31 cellular contexts compared by ENCODE assay signal in genomic region chr1:51738681-51739080, GRCh38.
"Had no signal": no experiment of that assay in that cellular context is flagged by ENCODE, and none has a peak within 500 bp of the region (broad histone marks: within the 10 kb centered on the region; RNA-seq: fewer than 3 reads in every experiment).

No MANE protein-coding gene starts in this region.

- H3K36me3 Mint-ChIP-seq: natural killer cell treated with Interleukin-12 subunit alpha and Interleukin-12 subunit beta and Interleukin-15 and Interleukin-18, amount 100 ng/mL, for 72 hours had no signal

- H3K4me3 ChIP-seq: esophagus squamous epithelium, left lung, lung, mucosa of descending colon, skin epidermis, thoracic aorta, uterus had no signal

- H3K9me3 Mint-ChIP-seq: activated B cell treated with CpG ODN at 0.5 μM for 24 hours; activated naive CD4-positive, alpha-beta T cell treated with anti-CD3 and anti-CD28 coated beads, Interleukin-2, amount 50 U/mL, for 24 hours; activated naive CD8-positive, alpha-beta T cell treated with anti-CD3 and anti-CD28 coated beads, Interleukin-2, amount 50 U/mL, for 24 hours; natural killer cell treated with Interleukin-12 subunit alpha and Interleukin-12 subunit beta and Interleukin-15 and Interleukin-18, amount 100 ng/mL, for 72 hours; stimulated activated naive CD8-positive, alpha-beta T cell treated with anti-CD3 and anti-CD28 coated beads, Interleukin-15, Interleukin-2, amounts not matched to agents 100 ng/mL and 50 ng/mL, for 24 hours; type B pancreatic cell had no signal

- H3K36me3 ChIP-seq: esophagus squamous epithelium, left lung, neutrophil, thoracic aorta, uterus had no signal

- H3K4me1 ChIP-seq: uterus had no signal

- H3K4me3 Mint-ChIP-seq: activated B cell treated with CpG ODN at 0.5 μM for 24 hours; activated naive CD4-positive, alpha-beta T cell treated with anti-CD3 and anti-CD28 coated beads, Interleukin-2, amount 50 U/mL, for 24 hours; activated naive CD8-positive, alpha-beta T cell treated with anti-CD3 and anti-CD28 coated beads, Interleukin-2, amount 50 U/mL, for 24 hours; natural killer cell treated with Interleukin-12 subunit alpha and Interleukin-12 subunit beta and Interleukin-15 and Interleukin-18, amount 100 ng/mL, for 72 hours; stimulated activated naive CD8-positive, alpha-beta T cell treated with anti-CD3 and anti-CD28 coated beads, Interleukin-15, Interleukin-2, amounts not matched to agents 100 ng/mL and 50 ng/mL, for 24 hours; T-helper 17 cell; type B pancreatic cell had no signal

- H3K9me3 ChIP-seq: esophagus squamous epithelium, left lung, mucosa of descending colon, neutrophil, thoracic aorta, uterus had no signal

- H3K27me3 Mint-ChIP-seq: activated B cell treated with CpG ODN at 0.5 μM for 24 hours; activated naive CD4-positive, alpha-beta T cell treated with anti-CD3 and anti-CD28 coated beads, Interleukin-2, amount 50 U/mL, for 24 hours; activated naive CD8-positive, alpha-beta T cell treated with anti-CD3 and anti-CD28 coated beads, Interleukin-2, amount 50 U/mL, for 24 hours; natural killer cell treated with Interleukin-12 subunit alpha and Interleukin-12 subunit beta and Interleukin-15 and Interleukin-18, amount 100 ng/mL, for 72 hours; progenitor cell of endocrine pancreas; stimulated activated naive CD8-positive, alpha-beta T cell treated with anti-CD3 and anti-CD28 coated beads, Interleukin-15, Interleukin-2, amounts not matched to agents 100 ng/mL and 50 ng/mL, for 24 hours; T-helper 17 cell; type B pancreatic cell had no signal

- H3K27ac ChIP-seq: esophagus squamous epithelium, neutrophil, skin epidermis, thoracic aorta had no signal

- H3K27me3 ChIP-seq: esophagus squamous epithelium, left lung, neutrophil, uterus had no signal

- DNase-seq: activated B cell treated with CpG ODN at 0.5 μM for 24 hours; activated CD4-positive, alpha-beta T cell treated with anti-CD3 and anti-CD28 coated beads, Interleukin-2, amount 50 U/mL, for 48 hours; activated CD8-positive, alpha-beta memory T cell treated with anti-CD3 and anti-CD28 coated beads for 24 hours; activated gamma-delta T cell; activated naive CD8-positive, alpha-beta T cell treated with anti-CD3 and anti-CD28 coated beads, Interleukin-2, amount 50 U/mL, for 24 hours; activated T-cell treated with anti-CD3 and anti-CD28 coated beads, Interleukin-2, amount 50 U/mL, for 1 hour; amygdala; caudate nucleus; dermis blood vessel endothelial cell; effector CD4-positive, alpha-beta T cell; esophagus squamous epithelium; foreskin melanocyte; left lung; mesendoderm; mucosa of descending colon; retina; stimulated activated CD4-positive, alpha-beta T cell treated with anti-CD3 and anti-CD28 coated beads, Interleukin-12 subunit alpha, Interleukin-12 subunit beta, amount 100 ng/mL, for 4 hours; stimulated activated CD4-positive, alpha-beta T cell treated with anti-CD3 and anti-CD28 coated beads, Interleukin-4, amount 100 ng/mL, for 1 hour; T-helper 17 cell; T1000; uterus had no signal

- H3K27ac Mint-ChIP-seq: activated B cell treated with CpG ODN at 0.5 μM for 24 hours; activated naive CD4-positive, alpha-beta T cell treated with anti-CD3 and anti-CD28 coated beads, Interleukin-2, amount 50 U/mL, for 24 hours; activated naive CD8-positive, alpha-beta T cell treated with anti-CD3 and anti-CD28 coated beads, Interleukin-2, amount 50 U/mL, for 24 hours; natural killer cell treated with Interleukin-12 subunit alpha and Interleukin-12 subunit beta and Interleukin-15 and Interleukin-18, amount 100 ng/mL, for 72 hours; stimulated activated naive CD8-positive, alpha-beta T cell treated with anti-CD3 and anti-CD28 coated beads, Interleukin-15, Interleukin-2, amounts not matched to agents 100 ng/mL and 50 ng/mL, for 24 hours; T-helper 17 cell; type B pancreatic cell had no signal

- ATAC-seq: activated naive CD8-positive, alpha-beta T cell treated with anti-CD3 and anti-CD28 coated beads, Interleukin-2, amount 50 U/mL, for 24 hours; left lung; mucosa of descending colon; natural killer cell treated with Interleukin-12 subunit alpha and Interleukin-12 subunit beta and Interleukin-15 and Interleukin-18, amount 100 ng/mL, for 72 hours; sciatic nerve; T-helper 17 cell had no signal
